ENCODE assay signal across 1 cellular context in genomic region chr5:135973323-135974018, GRCh38.
A peak's percentile ranks its signal among the peaks of the same experiment; 100 is the strongest.
TF ChIP-seq lines count a peak whose summit lies in the region.

No MANE protein-coding gene starts in this region.

TF ChIP-seq in HepG2, 621 proteins besides CTCF, POLR2A, EP300 and RAD21 (continued from another document and continues in another):
- peak; percentile 84 for TF ChIP-seq MLXIP (CRISPR knock-in tag; IDR thresholded peaks at IDR 0.05; ENCODE audit: borderline replicate concordance)
- peak; percentile 85 for TF ChIP-seq BRD4 (CRISPR knock-in tag; IDR thresholded peaks at IDR 0.05)
- TF ChIP-seq AHDC1 (CRISPR knock-in tag; IDR thresholded peaks at IDR 0.05; ENCODE audit: borderline replicate concordance), result peak; percentile 98
- TF ChIP-seq SIX1 (CRISPR knock-in tag; IDR thresholded peaks at IDR 0.05; ENCODE audit: borderline replicate concordance), result 0 out of 2 replicates have a peak, but pooled peaks have one; percentile 58
- TF ChIP-seq KDM1A (CRISPR knock-in tag; IDR thresholded peaks at IDR 0.05), result peak; percentile 86
- peak; percentile 94 for TF ChIP-seq ELF3 (CRISPR knock-in tag; IDR thresholded peaks at IDR 0.05)
- no peak for TF ChIP-seq ZNF251 (CRISPR knock-in tag; IDR thresholded peaks at IDR 0.05)
- no peak for TF ChIP-seq RBAK (CRISPR knock-in tag; IDR thresholded peaks at IDR 0.05)
- TF ChIP-seq THYN1 (CRISPR knock-in tag; IDR thresholded peaks at IDR 0.05; ENCODE audit: borderline replicate concordance, low read depth), result no peak; the same call in 1 of the 2 replicates
- peak; percentile 98 for TF ChIP-seq MED1 (CRISPR knock-in tag; IDR thresholded peaks at IDR 0.05)
- TF ChIP-seq MXD4 (CRISPR knock-in tag; IDR thresholded peaks at IDR 0.05), result peak; percentile 80; the same call in 1 of the 2 replicates
- peak; percentile 98 for TF ChIP-seq THRA (CRISPR knock-in tag; IDR thresholded peaks at IDR 0.05; ENCODE audit: borderline replicate concordance)
- TF ChIP-seq ZNF263 (CRISPR knock-in tag; IDR thresholded peaks at IDR 0.05), result no peak
- TF ChIP-seq ZNF619 (CRISPR knock-in tag; IDR thresholded peaks at IDR 0.05), result peak; percentile 68; the same call in 1 of the 2 replicates
- peak; percentile 53 for TF ChIP-seq ARID3A (IDR thresholded peaks at IDR 0.05; ENCODE audit: low read depth, low read length)
- peak; percentile 82 for TF ChIP-seq MED13 (CRISPR knock-in tag; IDR thresholded peaks at IDR 0.05)
- peak; percentile 96 for TF ChIP-seq WIZ (CRISPR knock-in tag; IDR thresholded peaks at IDR 0.05)
- TF ChIP-seq ATF4 (CRISPR knock-in tag; IDR thresholded peaks at IDR 0.05), result peak in 1 of 2 experiments; percentile 97; a peak in 2 of 4 replicates
- TF ChIP-seq PAF1 (CRISPR knock-in tag; IDR thresholded peaks at IDR 0.05), result no peak
- TF ChIP-seq ASH2L (IDR thresholded peaks at IDR 0.05; ENCODE audit: insufficient read length, low read depth, low read length), result peak; percentile 94
- TF ChIP-seq ARID4A (CRISPR knock-in tag; IDR thresholded peaks at IDR 0.05; ENCODE audit: borderline replicate concordance), result peak; percentile 63; the same call in 1 of the 2 replicates
- TF ChIP-seq REL (CRISPR knock-in tag; conservative IDR thresholded peaks at IDR 0.05), result no peak
- TF ChIP-seq ZNF781 (CRISPR knock-in tag; IDR thresholded peaks at IDR 0.05; ENCODE audit: borderline replicate concordance, not compliant biosample characterization), result peak; percentile 73
- TF ChIP-seq TBX2 (CRISPR knock-in tag; IDR thresholded peaks at IDR 0.05; ENCODE audit: borderline replicate concordance), result peak; percentile 91
- peak; percentile 96 for TF ChIP-seq RCOR2 (CRISPR knock-in tag; IDR thresholded peaks at IDR 0.05)
- peak; percentile 64 for TF ChIP-seq UBTF (CRISPR knock-in tag; IDR thresholded peaks at IDR 0.05)
- TF ChIP-seq CREB3 (CRISPR knock-in tag; IDR thresholded peaks at IDR 0.05), result peak; percentile 57; the same call in 1 of the 2 replicates
- peak; percentile 99 for TF ChIP-seq FOXJ3 (CRISPR knock-in tag; IDR thresholded peaks at IDR 0.05; ENCODE audit: borderline replicate concordance)
- TF ChIP-seq CENPBD1 (CRISPR knock-in tag; IDR thresholded peaks at IDR 0.05; ENCODE audit: borderline replicate concordance, low read depth), result no peak
- TF ChIP-seq HOMEZ (CRISPR knock-in tag; IDR thresholded peaks at IDR 0.05; ENCODE audit: low read depth), result peak; percentile 95
- no peak for TF ChIP-seq ZNF446 (CRISPR knock-in tag; IDR thresholded peaks at IDR 0.05)
- no peak for TF ChIP-seq ZBTB38 (CRISPR knock-in tag; IDR thresholded peaks at IDR 0.05)
- peak; percentile 85 for TF ChIP-seq KAT8 (CRISPR knock-in tag; IDR thresholded peaks at IDR 0.05)
- 0 out of 2 replicates have a peak, but pooled peaks have one; percentile 36 for TF ChIP-seq ZSCAN22 (CRISPR knock-in tag; IDR thresholded peaks at IDR 0.05)
- TF ChIP-seq KMT2A (CRISPR knock-in tag; IDR thresholded peaks at IDR 0.05), result peak; percentile 26; the same call in 1 of the 2 replicates
- no peak for TF ChIP-seq POLR2G (IDR thresholded peaks at IDR 0.05; ENCODE audit: low read depth, low read length)
